8 cellular contexts compared by ENCODE assay signal in the genomic region with DNA sequence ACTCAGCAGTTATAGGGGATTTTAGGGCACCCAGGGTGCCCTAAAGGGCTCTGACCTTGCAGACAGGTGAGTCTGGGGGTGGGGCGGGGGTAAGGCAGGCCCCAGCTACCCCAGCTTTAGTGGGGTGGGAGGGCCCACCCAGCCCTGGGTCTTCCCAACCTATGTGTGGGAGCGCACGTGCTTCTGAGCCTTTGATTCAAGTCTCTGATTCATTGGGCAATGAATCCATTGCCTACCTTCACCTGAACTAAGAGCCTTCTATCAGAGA. TPM values are rescaled to one million over a fixed set of nuclear protein-coding genes. Genes with fewer than 3 reads are reported as not detected.
DNase-seq lines count a peak whose midpoint lies in the region; ATAC-seq and TF ChIP-seq lines count a peak whose summit lies in the region.

No MANE protein-coding gene starts in this region.

- H3K36me3 Mint-ChIP-seq in CD8-positive, alpha-beta memory T cell = peaks cover 0 to 48% (median 11%) of the 10 kb centered on the region in 3 donors
- H3K36me3 Mint-ChIP-seq in T-cell (peaks cover 31% of the 10 kb centered on the region), progenitor cell of endocrine pancreas (ENCODE audit: insufficient read depth) (peaks cover 20% of the 10 kb centered on the region)

- CTCF ChIA-PET in CD8-positive, alpha-beta memory T cell (lab: Charles Lee) = interaction anchor here (1.0 to 13.5 kb wide), 12 partner anchors 13 to 227 kb away, joined by 3 to 196 read pairs (median 4); partner anchors contain the start of gene RIPK1
- CTCF ChIA-PET in T-cell (lab: Charles Lee) = interaction anchor here (0.8 to 3.7 kb wide), 10 partner anchors 8 to 150 kb away, joined by 3 to 16 read pairs (median 4); no protein-coding TSS in a partner anchor

- H3K4me1 Mint-ChIP-seq in CD8-positive, alpha-beta memory T cell = peaks cover 40 to 63% (median 53%) of the 10 kb centered on the region in 3 donors
- H3K4me1 Mint-ChIP-seq in T-cell = peaks cover 47 to 62% (median 52%) of the 10 kb centered on the region in 3 donors
- H3K4me1 Mint-ChIP-seq in progenitor cell of endocrine pancreas (ENCODE audit: low read depth) = peaks cover 33% of the 10 kb centered on the region

- no peak for TF ChIP-seq CTCF in fibroblast of lung (conservative IDR thresholded peaks at IDR 0.05 in 1 of 2, IDR thresholded peaks at IDR 0.05 in 1 of 2; ENCODE audit: low read depth in 1 of 2, low read length in 2 of 2)
- TF ChIP-seq CTCF in progenitor cell of endocrine pancreas (IDR thresholded peaks at IDR 0.05; ENCODE audit: unreplicated experiment) = no peak

- no peaks in the 10 kb centered on the region for H4K20me1 ChIP-seq in fibroblast of lung (ENCODE audit: control insufficient read depth, extremely low read depth, insufficient read depth, low read length)

- peak overlapping the region; percentile 82 for H3K27ac ChIP-seq in CD8-positive, alpha-beta memory T cell (ENCODE audit: low read depth, low read length)
- peak overlapping the region; percentile 93 for H3K27ac ChIP-seq in fibroblast of lung (ENCODE audit: insufficient read depth, low read length)

- H3K4me2 ChIP-seq in fibroblast of lung (ENCODE audit: extremely low read depth, insufficient read depth, low read length) = peak overlapping the region; percentile 98

- no peaks in the 10 kb centered on the region for H3K9me3 Mint-ChIP-seq in CD8-positive, alpha-beta memory T cell
- H3K9me3 Mint-ChIP-seq in T-cell = no peaks in the 10 kb centered on the region
- no peaks in the 10 kb centered on the region for H3K9me3 Mint-ChIP-seq in progenitor cell of endocrine pancreas (ENCODE audit: low read depth)

- peak overlapping the region; percentile 37 for H3K4me3 ChIP-seq in CD8-positive, alpha-beta memory T cell (ENCODE audit: low read length)
- peak overlapping the region; percentile 58 to 64 (median 62) for H3K4me3 ChIP-seq in fibroblast of lung (replicated peaks in 1 of 4; ENCODE audit: control extremely low read depth in 1 of 4, insufficient read depth in 1 of 4, low read depth in 3 of 4, low read length in 4 of 4)

- no peak for DNase-seq in CD8-positive, alpha-beta memory T cell
- DNase-seq in T-cell (no peak), fibroblast of lung (ENCODE audit: low read depth in 2 of 2) (no peak), progenitor cell of endocrine pancreas (ENCODE audit: low spot score, unreplicated experiment) (no peak), NCI-H446 treated with DMSO at 0.1 percent for 48 hours (lab: John Stamatoyannopoulos, UW) (no peak), GDM1 (lab: John Stamatoyannopoulos, UW) (no peak), NCI-H2029 treated with DMSO at 0.1 percent for 48 hours (lab: John Stamatoyannopoulos, UW) (no peak), middle frontal gyrus (ENCODE audit: extremely low spot score, low spot score) (no peak)

- no peak overlapping the region for H2AFZ ChIP-seq in fibroblast of lung (ENCODE audit: low read length)

- H3K4me1 ChIP-seq in CD8-positive, alpha-beta memory T cell (ENCODE audit: insufficient read depth, low read length) = peaks cover 31% of the 10 kb centered on the region
- peaks cover 11% of the 10 kb centered on the region for H3K4me1 ChIP-seq in fibroblast of lung (ENCODE audit: control insufficient read depth, extremely low read depth, insufficient read depth, low read length)

- no peaks in the 10 kb centered on the region for H3K27me3 Mint-ChIP-seq in CD8-positive, alpha-beta memory T cell
- H3K27me3 Mint-ChIP-seq in T-cell (no peaks in the 10 kb centered on the region), progenitor cell of endocrine pancreas (no peaks in the 10 kb centered on the region)

- peaks cover 10% of the 10 kb centered on the region for H3K36me3 ChIP-seq in CD8-positive, alpha-beta memory T cell (ENCODE audit: insufficient read depth, low read length)
- H3K36me3 ChIP-seq in fibroblast of lung (ENCODE audit: control insufficient read depth, insufficient read depth, low read length) = peaks cover 3% of the 10 kb centered on the region

- peak overlapping the region; percentile 81 for H3K9ac ChIP-seq in fibroblast of lung (ENCODE audit: insufficient read depth, low read length)

- H3K9me3 ChIP-seq in CD8-positive, alpha-beta memory T cell (ENCODE audit: low read length) = no peaks in the 10 kb centered on the region
- H3K9me3 ChIP-seq in fibroblast of lung (ENCODE audit: control insufficient read depth, insufficient read depth, low read depth, low read length) = no peaks in the 10 kb centered on the region

- H3K27ac Mint-ChIP-seq in CD8-positive, alpha-beta memory T cell = peak overlapping the region; percentile 69 to 96 (median 93)
- H3K27ac Mint-ChIP-seq in T-cell (peak overlapping the region; percentile 74 to 81), progenitor cell of endocrine pancreas (peak overlapping the region; percentile 99)

- peaks cover 2% of the 10 kb centered on the region for H3K79me2 ChIP-seq in fibroblast of lung (ENCODE audit: control insufficient read depth, insufficient read depth, low read length)

- ATAC-seq in T-cell (replicated peaks in 1 of 4) = peak in 1 of 4 experiments; percentile 2

- H3K4me3 Mint-ChIP-seq in CD8-positive, alpha-beta memory T cell = peak overlapping the region; percentile 88 to 95 (median 90)
- H3K4me3 Mint-ChIP-seq in T-cell (peak overlapping the region; percentile 83 to 91 (median 86)), progenitor cell of endocrine pancreas (ENCODE audit: low read depth) (peak overlapping the region; percentile 71)

- POLR2A ChIA-PET in CD8-positive, alpha-beta memory T cell (lab: Charles Lee) = interaction anchor here (0.5 to 2.3 kb wide), 9 partner anchors 17 to 149 kb away, joined by 5 to 29 read pairs (median 9); partner anchors contain the start of genes SERPINB9 and WRNIP1
- POLR2A ChIA-PET in T-cell (lab: Charles Lee) = interaction anchor here (0.6 to 1.9 kb wide), 4 partner anchors 36 to 149 kb away, joined by 3 to 6 read pairs (median 3); no protein-coding TSS in a partner anchor

- no peaks in the 10 kb centered on the region for H3K27me3 ChIP-seq in CD8-positive, alpha-beta memory T cell (ENCODE audit: insufficient read depth, low read length, poor library complexity, severe bottlenecking)
- H3K27me3 ChIP-seq in fibroblast of lung (ENCODE audit: control insufficient read depth, insufficient read depth, low read length) = no peaks in the 10 kb centered on the region

RNA-seq across cellular contexts. Expression of gene SERPINB1, which starts 0.9 kb away (rescaled TPM):
- total RNA-seq in CD8-positive, alpha-beta memory T cell = 10 to 100 TPM; 40.4 to 42.4 TPM
- polyA plus RNA-seq in CD8-positive, alpha-beta memory T cell = 103 TPM
- total RNA-seq in T-cell = 10 to 100 TPM; 40.3 to 60.9 (median 50.7) TPM
- 19.3 TPM in 2 replicates for total RNA-seq in fibroblast of lung
- polyA plus RNA-seq in fibroblast of lung = 35.2 and 39.5 TPM in 2 replicates
- 26.0 and 28.0 TPM in 2 replicates for polyA plus RNA-seq in fibroblast of lung (2012)
- polyA minus RNA-seq in fibroblast of lung (ENCODE audit: low replicate concordance) = 2.7 and 3.7 TPM in 2 replicates
- total RNA-seq in progenitor cell of endocrine pancreas = 57.4 and 61.6 TPM in 2 replicates
